2 cellular contexts compared by ENCODE assay signal in the genomic region with DNA sequence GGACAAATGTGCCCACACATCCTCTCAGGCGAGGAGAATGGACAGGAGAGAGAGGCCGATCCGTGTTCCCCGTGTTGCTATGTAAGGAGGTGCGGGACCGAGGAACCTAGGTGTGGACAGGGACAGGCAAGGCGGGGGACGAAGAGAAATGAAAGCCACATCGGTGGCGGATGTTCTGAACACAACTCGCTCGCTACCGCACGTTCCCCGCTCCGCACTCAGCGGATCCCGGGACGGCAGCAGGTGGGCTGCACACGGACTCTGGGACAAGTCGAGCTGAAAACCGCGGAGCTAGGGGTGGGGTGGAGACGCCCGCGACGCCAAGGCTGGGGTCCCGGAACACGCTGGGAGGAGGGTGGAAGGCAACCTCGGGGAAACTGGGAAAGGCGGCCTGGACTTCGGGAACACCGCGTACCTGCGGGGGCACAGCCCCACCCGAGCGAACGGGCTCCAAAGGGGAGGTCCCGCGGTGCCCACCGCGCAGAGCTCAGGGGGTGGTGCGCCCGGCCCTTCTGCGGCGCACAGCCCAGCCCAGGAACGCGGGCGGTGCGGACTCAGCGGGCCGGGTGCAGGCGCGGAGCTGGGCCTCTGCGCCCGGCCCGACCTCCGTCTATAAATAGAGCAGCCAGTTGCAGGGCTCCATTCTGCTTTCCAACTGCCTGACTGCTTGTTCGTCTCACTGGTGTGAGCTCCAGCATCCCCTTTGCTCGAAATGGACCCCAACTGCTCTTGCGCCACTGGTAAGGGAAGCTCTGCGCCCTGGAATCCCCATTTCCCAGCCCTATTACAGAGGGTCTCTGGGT.
TF ChIP-seq lines count a peak whose summit lies in the region.

A gene (plus strand): TSS at position 642 of the 803 bp plus-strand sequence. CDS start 71 bp downstream, at position 713.

TF ChIP-seq in WTC11, 78 proteins besides CTCF, POLR2A, EP300 and RAD21 (continued from another document):
- TF ChIP-seq, protein P1, sequence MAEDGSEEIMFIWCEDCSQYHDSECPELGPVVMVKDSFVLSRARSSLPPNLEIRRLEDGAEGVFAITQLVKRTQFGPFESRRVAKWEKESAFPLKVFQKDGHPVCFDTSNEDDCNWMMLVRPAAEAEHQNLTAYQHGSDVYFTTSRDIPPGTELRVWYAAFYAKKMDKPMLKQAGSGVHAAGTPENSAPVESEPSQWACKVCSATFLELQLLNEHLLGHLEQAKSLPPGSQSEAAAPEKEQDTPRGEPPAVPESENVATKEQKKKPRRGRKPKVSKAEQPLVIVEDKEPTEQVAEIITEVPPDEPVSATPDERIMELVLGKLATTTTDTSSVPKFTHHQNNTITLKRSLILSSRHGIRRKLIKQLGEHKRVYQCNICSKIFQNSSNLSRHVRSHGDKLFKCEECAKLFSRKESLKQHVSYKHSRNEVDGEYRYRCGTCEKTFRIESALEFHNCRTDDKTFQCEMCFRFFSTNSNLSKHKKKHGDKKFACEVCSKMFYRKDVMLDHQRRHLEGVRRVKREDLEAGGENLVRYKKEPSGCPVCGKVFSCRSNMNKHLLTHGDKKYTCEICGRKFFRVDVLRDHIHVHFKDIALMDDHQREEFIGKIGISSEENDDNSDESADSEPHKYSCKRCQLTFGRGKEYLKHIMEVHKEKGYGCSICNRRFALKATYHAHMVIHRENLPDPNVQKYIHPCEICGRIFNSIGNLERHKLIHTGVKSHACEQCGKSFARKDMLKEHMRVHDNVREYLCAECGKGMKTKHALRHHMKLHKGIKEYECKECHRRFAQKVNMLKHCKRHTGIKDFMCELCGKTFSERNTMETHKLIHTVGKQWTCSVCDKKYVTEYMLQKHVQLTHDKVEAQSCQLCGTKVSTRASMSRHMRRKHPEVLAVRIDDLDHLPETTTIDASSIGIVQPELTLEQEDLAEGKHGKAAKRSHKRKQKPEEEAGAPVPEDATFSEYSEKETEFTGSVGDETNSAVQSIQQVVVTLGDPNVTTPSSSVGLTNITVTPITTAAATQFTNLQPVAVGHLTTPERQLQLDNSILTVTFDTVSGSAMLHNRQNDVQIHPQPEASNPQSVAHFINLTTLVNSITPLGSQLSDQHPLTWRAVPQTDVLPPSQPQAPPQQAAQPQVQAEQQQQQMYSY (CRISPR knock-in tag; IDR thresholded peaks at IDR 0.05), result peak; percentile 90
- TF ChIP-seq, protein P2, sequence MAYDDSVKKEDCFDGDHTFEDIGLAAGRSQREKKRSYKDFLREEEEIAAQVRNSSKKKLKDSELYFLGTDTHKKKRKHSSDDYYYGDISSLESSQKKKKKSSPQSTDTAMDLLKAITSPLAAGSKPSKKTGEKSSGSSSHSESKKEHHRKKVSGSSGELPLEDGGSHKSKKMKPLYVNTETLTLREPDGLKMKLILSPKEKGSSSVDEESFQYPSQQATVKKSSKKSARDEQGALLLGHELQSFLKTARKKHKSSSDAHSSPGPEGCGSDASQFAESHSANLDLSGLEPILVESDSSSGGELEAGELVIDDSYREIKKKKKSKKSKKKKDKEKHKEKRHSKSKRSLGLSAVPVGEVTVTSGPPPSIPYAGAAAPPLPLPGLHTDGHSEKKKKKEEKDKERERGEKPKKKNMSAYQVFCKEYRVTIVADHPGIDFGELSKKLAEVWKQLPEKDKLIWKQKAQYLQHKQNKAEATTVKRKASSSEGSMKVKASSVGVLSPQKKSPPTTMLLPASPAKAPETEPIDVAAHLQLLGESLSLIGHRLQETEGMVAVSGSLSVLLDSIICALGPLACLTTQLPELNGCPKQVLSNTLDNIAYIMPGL (CRISPR knock-in tag; IDR thresholded peaks at IDR 0.05), result peak; percentile 69
- TF ChIP-seq ZBTB21 (CRISPR knock-in tag; IDR thresholded peaks at IDR 0.05; ENCODE audit: borderline replicate concordance), result no peak
- TF ChIP-seq ZNF416 (CRISPR knock-in tag; IDR thresholded peaks at IDR 0.05), result no peak
- TF ChIP-seq, protein P3, sequence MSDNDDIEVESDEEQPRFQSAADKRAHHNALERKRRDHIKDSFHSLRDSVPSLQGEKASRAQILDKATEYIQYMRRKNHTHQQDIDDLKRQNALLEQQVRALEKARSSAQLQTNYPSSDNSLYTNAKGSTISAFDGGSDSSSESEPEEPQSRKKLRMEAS (CRISPR knock-in tag; IDR thresholded peaks at IDR 0.05), result peak; percentile 57
- TF ChIP-seq, protein P4, sequence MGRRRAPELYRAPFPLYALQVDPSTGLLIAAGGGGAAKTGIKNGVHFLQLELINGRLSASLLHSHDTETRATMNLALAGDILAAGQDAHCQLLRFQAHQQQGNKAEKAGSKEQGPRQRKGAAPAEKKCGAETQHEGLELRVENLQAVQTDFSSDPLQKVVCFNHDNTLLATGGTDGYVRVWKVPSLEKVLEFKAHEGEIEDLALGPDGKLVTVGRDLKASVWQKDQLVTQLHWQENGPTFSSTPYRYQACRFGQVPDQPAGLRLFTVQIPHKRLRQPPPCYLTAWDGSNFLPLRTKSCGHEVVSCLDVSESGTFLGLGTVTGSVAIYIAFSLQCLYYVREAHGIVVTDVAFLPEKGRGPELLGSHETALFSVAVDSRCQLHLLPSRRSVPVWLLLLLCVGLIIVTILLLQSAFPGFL (CRISPR knock-in tag; IDR thresholded peaks at IDR 0.05; ENCODE audit: borderline replicate concordance), result peak; percentile 59; the same call in 1 of the 2 replicates

TF ChIP-seq in liver, 16 proteins besides CTCF, POLR2A, EP300 and RAD21 (continued from another document):
- TF ChIP-seq, protein P5, sequence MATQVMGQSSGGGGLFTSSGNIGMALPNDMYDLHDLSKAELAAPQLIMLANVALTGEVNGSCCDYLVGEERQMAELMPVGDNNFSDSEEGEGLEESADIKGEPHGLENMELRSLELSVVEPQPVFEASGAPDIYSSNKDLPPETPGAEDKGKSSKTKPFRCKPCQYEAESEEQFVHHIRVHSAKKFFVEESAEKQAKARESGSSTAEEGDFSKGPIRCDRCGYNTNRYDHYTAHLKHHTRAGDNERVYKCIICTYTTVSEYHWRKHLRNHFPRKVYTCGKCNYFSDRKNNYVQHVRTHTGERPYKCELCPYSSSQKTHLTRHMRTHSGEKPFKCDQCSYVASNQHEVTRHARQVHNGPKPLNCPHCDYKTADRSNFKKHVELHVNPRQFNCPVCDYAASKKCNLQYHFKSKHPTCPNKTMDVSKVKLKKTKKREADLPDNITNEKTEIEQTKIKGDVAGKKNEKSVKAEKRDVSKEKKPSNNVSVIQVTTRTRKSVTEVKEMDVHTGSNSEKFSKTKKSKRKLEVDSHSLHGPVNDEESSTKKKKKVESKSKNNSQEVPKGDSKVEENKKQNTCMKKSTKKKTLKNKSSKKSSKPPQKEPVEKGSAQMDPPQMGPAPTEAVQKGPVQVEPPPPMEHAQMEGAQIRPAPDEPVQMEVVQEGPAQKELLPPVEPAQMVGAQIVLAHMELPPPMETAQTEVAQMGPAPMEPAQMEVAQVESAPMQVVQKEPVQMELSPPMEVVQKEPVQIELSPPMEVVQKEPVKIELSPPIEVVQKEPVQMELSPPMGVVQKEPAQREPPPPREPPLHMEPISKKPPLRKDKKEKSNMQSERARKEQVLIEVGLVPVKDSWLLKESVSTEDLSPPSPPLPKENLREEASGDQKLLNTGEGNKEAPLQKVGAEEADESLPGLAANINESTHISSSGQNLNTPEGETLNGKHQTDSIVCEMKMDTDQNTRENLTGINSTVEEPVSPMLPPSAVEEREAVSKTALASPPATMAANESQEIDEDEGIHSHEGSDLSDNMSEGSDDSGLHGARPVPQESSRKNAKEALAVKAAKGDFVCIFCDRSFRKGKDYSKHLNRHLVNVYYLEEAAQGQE (IDR thresholded peaks at IDR 0.05), result peak; percentile 85
